Comparison of ENCODE assay signal across 2 cellular contexts in genomic region chr2:69667805-69668382, GRCh38.
TF ChIP-seq lines count a peak whose summit lies in the region.

No MANE protein-coding gene starts in this region.

TF ChIP-seq in IMR-90, 13 proteins besides CTCF, POLR2A, EP300 and RAD21:
- no peak for TF ChIP-seq CHD1 (IDR thresholded peaks at IDR 0.05; ENCODE audit: low read depth, low read length)
- TF ChIP-seq FOS (IDR thresholded peaks at IDR 0.05; ENCODE audit: low read depth, low read length): 0 out of 2 replicates have a peak, but pooled peaks have one; percentile 5

TF ChIP-seq in K562, 482 proteins besides CTCF, POLR2A, EP300 and RAD21:
- TF ChIP-seq ZEB2 (IDR thresholded peaks at IDR 0.05) (no peak), ELF4 (CRISPR knock-in tag; IDR thresholded peaks at IDR 0.05) (no peak), SIN3B (IDR thresholded peaks at IDR 0.05; ENCODE audit: low read depth) (no peak), YY1 (IDR thresholded peaks at IDR 0.05; ENCODE audit: borderline replicate concordance in 1 of 3, control insufficient read depth in 1 of 3, extremely low read depth in 1 of 3, insufficient read depth in 3 of 3, insufficient read length in 1 of 3, insufficient replicate concordance in 2 of 3, low read depth in 1 of 3, low read length in 2 of 3) (no peak), KAT7 (CRISPR knock-in tag; IDR thresholded peaks at IDR 0.05; ENCODE audit: borderline replicate concordance) (no peak)
- TF ChIP-seq, protein P1, sequence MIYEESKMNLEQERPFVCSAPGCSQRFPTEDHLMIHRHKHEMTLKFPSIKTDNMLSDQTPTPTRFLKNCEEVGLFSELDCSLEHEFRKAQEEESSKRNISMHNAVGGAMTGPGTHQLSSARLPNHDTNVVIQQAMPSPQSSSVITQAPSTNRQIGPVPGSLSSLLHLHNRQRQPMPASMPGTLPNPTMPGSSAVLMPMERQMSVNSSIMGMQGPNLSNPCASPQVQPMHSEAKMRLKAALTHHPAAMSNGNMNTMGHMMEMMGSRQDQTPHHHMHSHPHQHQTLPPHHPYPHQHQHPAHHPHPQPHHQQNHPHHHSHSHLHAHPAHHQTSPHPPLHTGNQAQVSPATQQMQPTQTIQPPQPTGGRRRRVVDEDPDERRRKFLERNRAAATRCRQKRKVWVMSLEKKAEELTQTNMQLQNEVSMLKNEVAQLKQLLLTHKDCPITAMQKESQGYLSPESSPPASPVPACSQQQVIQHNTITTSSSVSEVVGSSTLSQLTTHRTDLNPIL (CRISPR knock-in tag; IDR thresholded peaks at IDR 0.05): no peak
TF ChIP-seq in K562: peak in this region for 0.
